In genomic region chr5:136621743-136622142, GRCh38 we compare ENCODE assay signal across 21 cellular contexts.
DNase-seq lines count a peak whose midpoint lies in the region; ATAC-seq, FAIRE-seq and TF ChIP-seq lines count a peak whose summit lies in the region.
"Had no signal": no experiment of that assay in that cellular context is flagged by ENCODE, and none has a peak within 500 bp of the region (broad histone marks: within the 10 kb centered on the region; RNA-seq: fewer than 3 reads in every experiment).

No MANE protein-coding gene starts in this region.

- H3K9me2 ChIP-seq in Loucy (replicated peaks; ENCODE audit: low read depth, low read length): no peaks in the 10 kb centered on the region

- dilution Hi-C loops in keratinocyte (cut with MboI; ENCODE audit: extremely low pct_ligation_motif_present, low sequenced_read_pairs): no loop called here

- H4K20me1 ChIP-seq in Loucy (ENCODE audit: insufficient read depth, low read length, poor library complexity, severe bottlenecking) (no peaks in the 10 kb centered on the region), keratinocyte (ENCODE audit: control insufficient read depth, extremely low read depth, insufficient read depth, low read length) (no peaks in the 10 kb centered on the region)
- H4K20me1 ChIP-seq: BLaER1 treated with 17β-estradiol and CSF1 and Interleukin-3, amounts not matched to agents 10 nM and 100 nM had no signal

- POLR2A ChIA-PET in RWPE1 (lab: Yijun Ruan, JAX; ENCODE audit: low non-redundant PET): no interaction called here

- H3K36me3 Mint-ChIP-seq in endothelial cell (ENCODE audit: low read depth, unreplicated experiment): no peaks in the 10 kb centered on the region
- H3K36me3 Mint-ChIP-seq: CD8-positive, alpha-beta T cell had no signal

- H3K4me1 ChIP-seq in Loucy (ENCODE audit: insufficient read depth, low read length, poor library complexity, severe bottlenecking) (peaks cover 52% of the 10 kb centered on the region), keratinocyte (ENCODE audit: control insufficient read depth, extremely low read depth, insufficient read depth, low read length) (no peaks in the 10 kb centered on the region), lower lobe of right lung (no peaks in the 10 kb centered on the region)
- H3K4me1 ChIP-seq: A549, Caco-2 had no signal

- DNase-seq in endothelial cell (ENCODE audit: low spot score) (no peak), keratinocyte (ENCODE audit: low read depth, low spot score) (no peak), lower lobe of right lung (no peak), RWPE1 (ENCODE audit: low spot score) (no peak)
- DNase-seq: AML-193; Caco-2; Calu3; CD4-positive, alpha-beta T cell; CD8-positive, alpha-beta T cell; DMS79 treated with DMSO at 0.1 percent for 48 hours; GF-D8 had no signal

- intact Hi-C loops in lower lobe of right lung (cut with DNase I): no loop called here

- H3K4me1 Mint-ChIP-seq in endothelial cell (ENCODE audit: unreplicated experiment): no peaks in the 10 kb centered on the region
- H3K4me1 Mint-ChIP-seq: B cell had no signal

- no peaks in the 10 kb centered on the region for H3K9me3 Mint-ChIP-seq in endothelial cell (ENCODE audit: unreplicated experiment)
- H3K9me3 Mint-ChIP-seq: CD4-positive, alpha-beta T cell; CD8-positive, alpha-beta T cell had no signal

- H3K4me3 ChIP-seq in Loucy (ENCODE audit: low read length, poor library complexity, severe bottlenecking): no peak overlapping the region
- H3K4me3 ChIP-seq in keratinocyte (ENCODE audit: control insufficient read depth in 2 of 3, extremely low read depth in 1 of 3, insufficient read depth in 2 of 3, low read depth in 1 of 3, low read length in 3 of 3): no peak overlapping the region
- no peak overlapping the region for H3K4me3 ChIP-seq in lower lobe of right lung
- H3K4me3 ChIP-seq: A549; BLaER1 treated with 17β-estradiol and CSF1 and Interleukin-3, amounts not matched to agents 10 nM and 100 nM had no signal

- H3K4me2 ChIP-seq in Loucy (ENCODE audit: low read depth, low read length, poor library complexity, severe bottlenecking) (no peak overlapping the region), keratinocyte (ENCODE audit: control insufficient read depth, extremely low read depth, insufficient read depth, low read depth, low read length) (no peak overlapping the region)
- H3K4me2 ChIP-seq: A549 had no signal

- H3K27me3 ChIP-seq in Loucy (ENCODE audit: insufficient read depth, low read length, poor library complexity, severe bottlenecking) (no peaks in the 10 kb centered on the region), keratinocyte (ENCODE audit: control insufficient read depth, extremely low read depth, insufficient read depth, low read length) (no peaks in the 10 kb centered on the region), lower lobe of right lung (ENCODE audit: low read depth) (no peaks in the 10 kb centered on the region)
- H3K27me3 ChIP-seq: BLaER1 treated with 17β-estradiol and CSF1 and Interleukin-3, amounts not matched to agents 10 nM and 100 nM had no signal

- H2AFZ ChIP-seq in Loucy (ENCODE audit: low read length) (peak overlapping the region; percentile 61; the same call in 1 of the 2 replicates), keratinocyte (ENCODE audit: control insufficient read depth, low read length) (no peak overlapping the region)

- no peaks in the 10 kb centered on the region; the same call in 1 of the 2 replicates for H3F3A ChIP-seq in Loucy (ENCODE audit: low read depth)

- H3K79me2 ChIP-seq in Loucy (ENCODE audit: insufficient read depth, low read length) (no peaks in the 10 kb centered on the region), keratinocyte (ENCODE audit: control insufficient read depth, insufficient read depth, low read length) (no peaks in the 10 kb centered on the region)

- no peak for ATAC-seq in lower lobe of right lung
- no peak for ATAC-seq in HG02970 (IDR thresholded peaks at IDR 0.05; ENCODE audit: low FRiP score, unreplicated experiment)
- ATAC-seq: A549; CD8-positive, alpha-beta T cell had no signal

- FAIRE-seq in keratinocyte (lab: Jason Lieb, UNC): peak; percentile 20
- FAIRE-seq: A549, D721Med, GM12891, GM19239 had no signal

- H3K9me3 ChIP-seq in Loucy (ENCODE audit: insufficient read depth, low read depth, low read length) (no peaks in the 10 kb centered on the region), keratinocyte (ENCODE audit: control insufficient read depth, low read depth, low read length) (no peaks in the 10 kb centered on the region), lower lobe of right lung (no peaks in the 10 kb centered on the region)
- H3K9me3 ChIP-seq: A549; BLaER1 treated with 17β-estradiol and CSF1 and Interleukin-3, amounts not matched to agents 10 nM and 100 nM; Caco-2 had no signal

- H3K36me3 ChIP-seq in Loucy (ENCODE audit: insufficient read depth, low read length) (no peaks in the 10 kb centered on the region), keratinocyte (ENCODE audit: control insufficient read depth in 2 of 2, extremely low read depth in 1 of 2, insufficient read depth in 2 of 2, low read length in 2 of 2) (no peaks in the 10 kb centered on the region), lower lobe of right lung (no peaks in the 10 kb centered on the region)
- H3K36me3 ChIP-seq: BLaER1 treated with 17β-estradiol and CSF1 and Interleukin-3, amounts not matched to agents 10 nM and 100 nM had no signal

- peak overlapping the region; percentile 65 for H3K27ac Mint-ChIP-seq in endothelial cell (ENCODE audit: unreplicated experiment)
- H3K27ac Mint-ChIP-seq: B cell; CD4-positive, alpha-beta T cell; CD8-positive, alpha-beta T cell had no signal

- H3K4me3 Mint-ChIP-seq in endothelial cell (ENCODE audit: unreplicated experiment): no peak overlapping the region
- H3K4me3 Mint-ChIP-seq: B cell; CD4-positive, alpha-beta T cell; CD8-positive, alpha-beta T cell had no signal

- TF ChIP-seq CTCF in Loucy (conservative IDR thresholded peaks at IDR 0.05; ENCODE audit: low read length) (no peak), endothelial cell (IDR thresholded peaks at IDR 0.05; ENCODE audit: unreplicated experiment) (no peak), keratinocyte (optimal IDR thresholded peaks at IDR 0.05 in 1 of 3, IDR thresholded peaks at IDR 0.05 in 1 of 3, conservative IDR thresholded peaks at IDR 0.05 in 1 of 3; ENCODE audit: extremely low read depth in 1 of 3, insufficient read depth in 2 of 3, low read length in 3 of 3) (no peak), lower lobe of right lung (IDR thresholded peaks at IDR 0.05) (no peak), RWPE1 (conservative IDR thresholded peaks at IDR 0.05; ENCODE audit: low read depth) (no peak)

- H3K27me3 Mint-ChIP-seq in endothelial cell (ENCODE audit: unreplicated experiment): no peaks in the 10 kb centered on the region
- H3K27me3 Mint-ChIP-seq: B cell; CD4-positive, alpha-beta T cell had no signal

- no peaks in the 10 kb centered on the region for H3K9me1 ChIP-seq in keratinocyte (ENCODE audit: control insufficient read depth, extremely low read depth, insufficient read depth, low read length)

- CTCF ChIA-PET in RWPE1 (lab: Yijun Ruan, JAX): no interaction called here

- H3K27ac ChIP-seq in keratinocyte (ENCODE audit: control insufficient read depth, insufficient read depth, low read length): no peak overlapping the region
- no peak overlapping the region for H3K27ac ChIP-seq in lower lobe of right lung
- H3K27ac ChIP-seq in RWPE1: no peak overlapping the region
- H3K27ac ChIP-seq: 22Rv1; A549; BLaER1 treated with 17β-estradiol and CSF1 and Interleukin-3, amounts not matched to agents 10 nM and 100 nM; C4-2B had no signal

- H3K9ac ChIP-seq in Loucy (ENCODE audit: low read depth, low read length, poor library complexity, severe bottlenecking) (no peak overlapping the region), keratinocyte (ENCODE audit: control insufficient read depth, extremely low read depth, insufficient read depth, low read length) (no peak overlapping the region)
- H3K9ac ChIP-seq: BLaER1 treated with 17β-estradiol and CSF1 and Interleukin-3, amounts not matched to agents 10 nM and 100 nM had no signal
